18 cellular contexts compared by ENCODE assay signal in genomic region chr12:53514626-53515290, GRCh38. TPM values are rescaled to one million over a fixed set of nuclear protein-coding genes. Genes with fewer than 3 reads are reported as not detected.
DNase-seq lines count a peak whose midpoint lies in the region; ATAC-seq and TF ChIP-seq lines count a peak whose summit lies in the region.
"Had no signal": no experiment of that assay in that cellular context is flagged by ENCODE, and none has a peak within 500 bp of the region (broad histone marks: within the 10 kb centered on the region; RNA-seq: fewer than 3 reads in every experiment).

No MANE protein-coding gene starts in this region.

- DNase-seq in DMS 273 treated with DMSO at 0.1 percent for 48 hours (lab: John Stamatoyannopoulos, UW) (peak; percentile 10), NCI-H2171 treated with DMSO at 0.1 percent for 48 hours (lab: John Stamatoyannopoulos, UW) (peak; percentile 77), cerebellum (ENCODE audit: low spot score) (peak; percentile 80), progenitor cell of endocrine pancreas (ENCODE audit: low spot score, unreplicated experiment) (no peak), NCI-H748 treated with DMSO at 0.1 percent for 48 hours (lab: John Stamatoyannopoulos, UW) (no peak), nucleus accumbens (lab: John Stamatoyannopoulos, UW) (no peak), epidermal melanocyte (ENCODE audit: insufficient read length, low spot score) (no peak)
- DNase-seq: Caco-2, DMS53, HFFc6, NCI-H1048, NCI-H146, NCI-H446, NCI-H82, PC-9 had no signal

- H3K36me3 Mint-ChIP-seq in progenitor cell of endocrine pancreas (ENCODE audit: insufficient read depth): peaks cover 12% of the 10 kb centered on the region

- no peak overlapping the region for H3K4me3 Mint-ChIP-seq in progenitor cell of endocrine pancreas (ENCODE audit: low read depth)
- H3K4me3 Mint-ChIP-seq: HFFc6 had no signal

- peak overlapping the region; percentile 35 for H3K27ac Mint-ChIP-seq in progenitor cell of endocrine pancreas
- H3K27ac Mint-ChIP-seq: HFFc6 had no signal

- no peaks in the 10 kb centered on the region for H3K27me3 Mint-ChIP-seq in progenitor cell of endocrine pancreas

- H3K9me3 Mint-ChIP-seq in progenitor cell of endocrine pancreas (ENCODE audit: low read depth): no peaks in the 10 kb centered on the region
- H3K9me3 Mint-ChIP-seq: HFFc6 had no signal

- ATAC-seq in HG02970 (IDR thresholded peaks at IDR 0.05; ENCODE audit: low FRiP score, unreplicated experiment): no peak

- TF ChIP-seq CTCF in progenitor cell of endocrine pancreas (IDR thresholded peaks at IDR 0.05; ENCODE audit: unreplicated experiment): no peak

- no peaks in the 10 kb centered on the region for H3K4me1 Mint-ChIP-seq in progenitor cell of endocrine pancreas (ENCODE audit: low read depth)

RNA-seq across cellular contexts. Expression of gene NPFF, which starts 7.5 kb away (rescaled TPM):
- total RNA-seq in cerebellum (not detected), progenitor cell of endocrine pancreas (not detected in 2 replicates)
- total RNA-seq: HFFc6, MCF 10A, PC-9, SJSA1 had no signal

RNA-seq across cellular contexts. Expression of gene TARBP2, which starts 13.7 kb away (rescaled TPM):
- 26.4 TPM for total RNA-seq in cerebellum
- total RNA-seq in progenitor cell of endocrine pancreas: 60.2 and 61.5 TPM in 2 replicates

RNA-seq across cellular contexts. Expression of gene MAP3K12, which starts 15.5 kb away (rescaled TPM):
- total RNA-seq in cerebellum: 32.9 TPM
- 11.9 and 17.0 TPM in 2 replicates for total RNA-seq in progenitor cell of endocrine pancreas

Comparison
In these comparisons a context has a peak if more than half of its experiments do, and no peak if none do; other contexts are left out.
1. DNase-seq: peak in DMS 273 treated with DMSO at 0.1 percent for 48 hours (single experiment), NCI-H2171 treated with DMSO at 0.1 percent for 48 hours (single experiment) and cerebellum (single experiment); none in progenitor cell of endocrine pancreas (single experiment), NCI-H748 treated with DMSO at 0.1 percent for 48 hours (single experiment), nucleus accumbens (0 of 56) and epidermal melanocyte (single experiment).